ENCODE assay signal across 19 cellular contexts in the genomic region with DNA sequence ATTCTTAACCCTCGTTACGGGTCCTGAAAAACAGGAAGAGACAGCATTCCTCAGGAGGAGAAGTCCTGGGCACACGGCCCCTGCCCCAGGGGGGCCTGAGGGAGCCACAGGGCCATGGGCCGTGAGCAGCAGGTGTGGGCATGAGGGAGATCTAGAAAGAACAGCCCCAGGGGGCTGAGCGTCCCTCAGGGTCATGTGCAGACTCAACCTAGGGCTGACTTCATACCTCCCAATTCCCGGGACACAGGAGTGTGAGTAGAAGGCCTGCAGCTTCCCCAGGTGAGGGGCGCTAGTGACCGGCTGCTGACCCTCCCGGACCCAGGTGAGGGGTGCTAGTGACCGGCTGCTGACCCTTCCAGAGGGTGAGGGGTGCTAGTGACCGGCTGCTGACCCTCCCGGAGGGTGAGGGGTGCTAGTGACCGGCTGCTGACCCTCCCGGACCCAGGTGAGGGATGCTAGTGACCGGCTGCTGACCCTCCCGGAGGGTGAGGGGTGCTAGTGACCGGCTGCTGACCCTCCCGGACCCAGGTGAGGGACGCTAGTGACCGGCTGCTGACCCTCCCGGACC. TPM values are rescaled to one million over a fixed set of nuclear protein-coding genes. Genes with fewer than 3 reads are reported as not detected.
DNase-seq lines count a peak whose midpoint lies in the region; ATAC-seq and TF ChIP-seq lines count a peak whose summit lies in the region.
"Had no signal": no experiment of that assay in that cellular context is flagged by ENCODE, and none has a peak within 500 bp of the region (broad histone marks: within the 10 kb centered on the region; RNA-seq: fewer than 3 reads in every experiment).

No MANE protein-coding gene starts in this region.

- no peaks in the 10 kb centered on the region for H3K36me3 Mint-ChIP-seq in natural killer cell treated with Interleukin-12 subunit alpha and Interleukin-12 subunit beta and Interleukin-15 and Interleukin-18, amount 100 ng/mL, for 72 hours
- H3K36me3 Mint-ChIP-seq in natural killer cell = no peaks in the 10 kb centered on the region
- H3K36me3 Mint-ChIP-seq: CD4-positive, alpha-beta memory T cell had no signal

- no peak overlapping the region for H3K18ac ChIP-seq in neuronal stem cell (ENCODE audit: low read length)

- H2BK15ac ChIP-seq in neuronal stem cell (ENCODE audit: low read length) = no peak overlapping the region

- H3K79me1 ChIP-seq in neuronal stem cell (ENCODE audit: low read depth, low read length) = peaks cover 1% of the 10 kb centered on the region

- H3K4me1 ChIP-seq in neuronal stem cell (ENCODE audit: control insufficient read depth in 2 of 2, insufficient read depth in 1 of 2, low read depth in 1 of 2, low read length in 2 of 2) (no peaks in the 10 kb centered on the region), spleen (peaks cover 0 to 9% (median 0%) of the 10 kb centered on the region in 6 donors)

- peak; percentile 35 for DNase-seq in natural killer cell treated with Interleukin-12 subunit alpha and Interleukin-12 subunit beta and Interleukin-15 and Interleukin-18, amount 100 ng/mL, for 72 hours (ENCODE audit: low spot score)
- DNase-seq in natural killer cell (no peak), neuronal stem cell (ENCODE audit: low spot score) (no peak), spleen (peak; percentile 56), RPMI8226 (no peak), dermis blood vessel endothelial cell (no peak), DMS114 treated with DMSO at 0.1 percent for 48 hours (lab: John Stamatoyannopoulos, UW; ENCODE audit: unreplicated experiment) (no peak)
- DNase-seq: AML-193; C1 segment of cervical spinal cord; CD4-positive, alpha-beta memory T cell; DMS153; DMS79 treated with DMSO at 0.1 percent for 48 hours; EL; GF-D8; IMR-90; KG1 had no signal

- H2AFZ ChIP-seq in neuronal stem cell (ENCODE audit: low read length) = no peak overlapping the region

- H3K9ac ChIP-seq in neuronal stem cell (ENCODE audit: low read depth, low read length, poor library complexity) = no peak overlapping the region

- H3K4ac ChIP-seq in neuronal stem cell (ENCODE audit: low read length) = no peak overlapping the region

- no peak overlapping the region for H4K8ac ChIP-seq in neuronal stem cell (ENCODE audit: low read depth, low read length)

- no peak overlapping the region for H2BK5ac ChIP-seq in neuronal stem cell (ENCODE audit: low read length)

- whole genome bisulfite sequencing in neuronal stem cell (ENCODE audit: extremely low coverage in 2 of 2, insufficient read length in 2 of 2, insufficient replicate concordance in 1 of 2), 2 donors = no CpG with 5 or more reads among the region's 21 CpGs
- 90 to 93% (median 91%) methylated on average over 10 to 21 of the region's 21 CpGs for WGBS in spleen, 5 donors

- no peaks in the 10 kb centered on the region for H3K27me3 Mint-ChIP-seq in natural killer cell treated with Interleukin-12 subunit alpha and Interleukin-12 subunit beta and Interleukin-15 and Interleukin-18, amount 100 ng/mL, for 72 hours
- H3K27me3 Mint-ChIP-seq in natural killer cell (ENCODE audit: low read depth in 2 of 2) = no peaks in the 10 kb centered on the region
- H3K27me3 Mint-ChIP-seq: CD4-positive, alpha-beta memory T cell had no signal

- no peak overlapping the region for H3K23ac ChIP-seq in neuronal stem cell (ENCODE audit: low read depth, low read length, poor library complexity)

- H3K9me3 ChIP-seq in neuronal stem cell (replicated peaks in 1 of 2; ENCODE audit: control insufficient read depth in 2 of 2, insufficient read depth in 1 of 2, low read depth in 1 of 2, low read length in 2 of 2) (peaks cover 22 to 23% of the 10 kb centered on the region in 2 donors), spleen (peaks cover 2 to 53% (median 40%) of the 10 kb centered on the region in 8 donors)

- peak overlapping the region; percentile 4 for H3K14ac ChIP-seq in neuronal stem cell (ENCODE audit: low read length)

- H2AK5ac ChIP-seq in neuronal stem cell (ENCODE audit: low read depth, low read length) = no peak overlapping the region

- H3K4me2 ChIP-seq in neuronal stem cell (ENCODE audit: insufficient read depth, low read length, poor library complexity, severe bottlenecking) = no peak overlapping the region

- H4K91ac ChIP-seq in neuronal stem cell (ENCODE audit: low read depth, low read length, poor library complexity) = no peak overlapping the region

- ATAC-seq in natural killer cell treated with Interleukin-12 subunit alpha and Interleukin-12 subunit beta and Interleukin-15 and Interleukin-18, amount 100 ng/mL, for 72 hours = no peak
- no peak for ATAC-seq in natural killer cell

- no peaks in the 10 kb centered on the region for H3K27me3 ChIP-seq in neuronal stem cell (ENCODE audit: control insufficient read depth in 3 of 3, insufficient read depth in 3 of 3, low read depth in 1 of 3, low read length in 3 of 3)
- H3K27me3 ChIP-seq in spleen (replicated peaks in 1 of 7) = no peaks in the 10 kb centered on the region

- H3K4me3 ChIP-seq in neuronal stem cell (ENCODE audit: low read length in 2 of 2) = no peak overlapping the region
- no peak overlapping the region for H3K4me3 ChIP-seq in spleen

- no peak overlapping the region for H3K27ac Mint-ChIP-seq in natural killer cell treated with Interleukin-12 subunit alpha and Interleukin-12 subunit beta and Interleukin-15 and Interleukin-18, amount 100 ng/mL, for 72 hours
- H3K27ac Mint-ChIP-seq in natural killer cell = no peak overlapping the region
- H3K27ac Mint-ChIP-seq: CD4-positive, alpha-beta memory T cell had no signal

- no peak overlapping the region for H2BK12ac ChIP-seq in neuronal stem cell (ENCODE audit: low read length)

- H3K4me1 Mint-ChIP-seq in natural killer cell treated with Interleukin-12 subunit alpha and Interleukin-12 subunit beta and Interleukin-15 and Interleukin-18, amount 100 ng/mL, for 72 hours (ENCODE audit: low read depth in 2 of 2) = no peaks in the 10 kb centered on the region
- H3K4me1 Mint-ChIP-seq in natural killer cell = no peaks in the 10 kb centered on the region
- H3K4me1 Mint-ChIP-seq: CD4-positive, alpha-beta memory T cell had no signal

- intact Hi-C loops in natural killer cell (cut with micrococcal nuclease) (no loop called here), spleen (cut with DNase I; ENCODE audit: low total_unique reads) (no loop called here)

- H3K36me3 ChIP-seq in neuronal stem cell (replicated peaks in 1 of 2; ENCODE audit: control insufficient read depth in 2 of 2, insufficient read depth in 2 of 2, low read length in 2 of 2) = peaks cover 0 to 2% of the 10 kb centered on the region in 2 donors
- no peaks in the 10 kb centered on the region for H3K36me3 ChIP-seq in spleen

- H3K27ac ChIP-seq in neuronal stem cell (replicated peaks; ENCODE audit: low read length) (no peak overlapping the region), spleen (no peak overlapping the region)
- H3K27ac ChIP-seq: 22Rv1 had no signal

- no peaks in the 10 kb centered on the region for H3K9me3 Mint-ChIP-seq in natural killer cell treated with Interleukin-12 subunit alpha and Interleukin-12 subunit beta and Interleukin-15 and Interleukin-18, amount 100 ng/mL, for 72 hours
- H3K9me3 Mint-ChIP-seq in natural killer cell = peaks cover 0 to 4% of the 10 kb centered on the region in 2 donors

- H3K4me3 Mint-ChIP-seq in natural killer cell treated with Interleukin-12 subunit alpha and Interleukin-12 subunit beta and Interleukin-15 and Interleukin-18, amount 100 ng/mL, for 72 hours = no peak overlapping the region
- no peak overlapping the region for H3K4me3 Mint-ChIP-seq in natural killer cell
- H3K4me3 Mint-ChIP-seq: CD4-positive, alpha-beta memory T cell had no signal

- TF ChIP-seq CTCF in natural killer cell (IDR thresholded peaks at IDR 0.05) (no peak), spleen (IDR thresholded peaks at IDR 0.05 in 8 of 11, conservative IDR thresholded peaks at IDR 0.05 in 3 of 11) (no peak)

- no peak for TF ChIP-seq POLR2A in spleen (IDR thresholded peaks at IDR 0.05)

- H2BK120ac ChIP-seq in neuronal stem cell (ENCODE audit: low read depth, low read length) = no peak overlapping the region

RNA-seq across cellular contexts. Expression of a gene that starts 35.1 kb away (rescaled TPM):
- not detected for total RNA-seq in natural killer cell treated with Interleukin-12 subunit alpha and Interleukin-12 subunit beta and Interleukin-15 and Interleukin-18, amount 100 ng/mL, for 72 hours
- total RNA-seq in natural killer cell (not detected), spleen (1 to 10 TPM in 6 of 7 donors, under 1 TPM in 1; 0.59 to 9.5 (median 1.5) TPM), dermis blood vessel endothelial cell (not detected in 2 replicates)
- 0.20 TPM for polyA plus RNA-seq in neuronal stem cell (2013, experiment 1 of 2)
- polyA plus RNA-seq in neuronal stem cell (2013, experiment 2 of 2) = 0.18 TPM
- 1 to 10 TPM in 1 of 3 donors, under 1 TPM in 2; 0.14 to 3.1 (median 0.33) TPM for polyA plus RNA-seq in spleen
- total RNA-seq: A673; CD4-positive, alpha-beta memory T cell; HT-29; IMR-90 had no signal
- polyA plus RNA-seq: CD4-positive, alpha-beta memory T cell; IMR-90 had no signal

RNA-seq across cellular contexts. Expression of a gene that starts 46.5 kb away (rescaled TPM):
- total RNA-seq in natural killer cell treated with Interleukin-12 subunit alpha and Interleukin-12 subunit beta and Interleukin-15 and Interleukin-18, amount 100 ng/mL, for 72 hours = not detected
- total RNA-seq in natural killer cell = not detected
- 5.8 TPM for polyA plus RNA-seq in neuronal stem cell (2013, experiment 1 of 2)
- 5.1 TPM for polyA plus RNA-seq in neuronal stem cell (2013, experiment 2 of 2)
- 1 to 10 TPM in 1 of 7 donors, under 1 TPM in 3, not detected in 3; 0.32 to 1.7 (median 0.47) TPM for total RNA-seq in spleen
- polyA plus RNA-seq in spleen = 1 to 10 TPM in 1 of 3 donors, under 1 TPM in 2; 0.49 to 1.1 (median 0.51) TPM
- not detected in 2 replicates for total RNA-seq in dermis blood vessel endothelial cell
- total RNA-seq: CD4-positive, alpha-beta memory T cell; HT-29; IMR-90 had no signal
- polyA plus RNA-seq: CD4-positive, alpha-beta memory T cell; IMR-90 had no signal

Comparison
In these comparisons a context has a peak if more than half of its experiments do, and no peak if none do; other contexts are left out.
1. DNase-seq: peak in natural killer cell treated with Interleukin-12 subunit alpha and Interleukin-12 subunit beta and Interleukin-15 and Interleukin-18, amount 100 ng/mL, for 72 hours (single experiment) and spleen (single experiment); none in natural killer cell (single experiment), neuronal stem cell (single experiment), RPMI8226 (single experiment), dermis blood vessel endothelial cell (single experiment) and DMS114 treated with DMSO at 0.1 percent for 48 hours (single experiment).